ENCODE assay signal across 8 cellular contexts in genomic region chr9:114611516-114612271, GRCh38. TPM values are rescaled to one million over a fixed set of nuclear protein-coding genes. Genes with fewer than 3 reads are reported as not detected.
DNase-seq lines count a peak whose midpoint lies in the region; ATAC-seq and TF ChIP-seq lines count a peak whose summit lies in the region.

No MANE protein-coding gene starts in this region.

- POLR2A ChIA-PET in OCI-LY7 (lab: Charles Lee), result interaction anchor here (0.6 to 2.7 kb wide), 10 partner anchors 8 to 221 kb away, joined by 3 to 12 read pairs (median 4); partner anchors contain the start of gene ATP6V1G1

- DNase-seq in CD4-positive, CD25-positive, alpha-beta regulatory T cell, result peak in 1 of 3 donors; percentile 56
- DNase-seq in OCI-LY7 (ENCODE audit: low spot score) (peak; percentile 62), cardiac muscle cell (ENCODE audit: low read depth in 1 of 2, low spot score in 1 of 2) (peak; percentile 61 to 81), ovary (peak; percentile 77 to 89 (median 86)), NCI-H1048 (lab: John Stamatoyannopoulos, UW) (no peak)

- H3K79me2 ChIP-seq in OCI-LY7 (ENCODE audit: insufficient read depth, low read depth, low read length), result peaks cover 52% of the 10 kb centered on the region

- H3K4me3 Mint-ChIP-seq in CD4-positive, CD25-positive, alpha-beta regulatory T cell, result peak overlapping the region; percentile 92 to 98 (median 94)
- H3K4me3 Mint-ChIP-seq in activated naive CD8-positive, alpha-beta T cell, result peak overlapping the region; percentile 91

- CTCF ChIA-PET in OCI-LY7 (lab: Charles Lee; ENCODE audit: unreplicated experiment), result interaction anchor here (0.7 to 1.4 kb wide), 2 partner anchors 19 to 42 kb away, joined by 4 to 5 read pairs; no protein-coding TSS in a partner anchor

- H3K27ac ChIP-seq in CD4-positive, CD25-positive, alpha-beta regulatory T cell (ENCODE audit: insufficient read depth, low read length, poor library complexity, severe bottlenecking), result peak overlapping the region; percentile 73
- H3K27ac ChIP-seq in OCI-LY7 (ENCODE audit: low read depth, low read length, poor library complexity, severe bottlenecking) (peak overlapping the region; percentile 86), cardiac muscle cell (no peak overlapping the region), ovary (peak overlapping the region; percentile 90 to 96)

- H3K4me1 Mint-ChIP-seq in CD4-positive, CD25-positive, alpha-beta regulatory T cell, result peaks cover 21 to 60% (median 33%) of the 10 kb centered on the region in 4 donors
- H3K4me1 Mint-ChIP-seq in activated naive CD8-positive, alpha-beta T cell (ENCODE audit: low read depth), result peaks cover 54% of the 10 kb centered on the region

- no peaks in the 10 kb centered on the region for H3K9me3 Mint-ChIP-seq in CD4-positive, CD25-positive, alpha-beta regulatory T cell
- H3K9me3 Mint-ChIP-seq in activated naive CD8-positive, alpha-beta T cell (ENCODE audit: low read depth), result no peaks in the 10 kb centered on the region

- H3K27ac Mint-ChIP-seq in CD4-positive, CD25-positive, alpha-beta regulatory T cell, result peak overlapping the region; percentile 38 to 92 (median 85)
- peak overlapping the region; percentile 92 for H3K27ac Mint-ChIP-seq in activated naive CD8-positive, alpha-beta T cell

- peak overlapping the region; percentile 88 for H3K4me3 ChIP-seq in CD4-positive, CD25-positive, alpha-beta regulatory T cell (ENCODE audit: low read depth, low read length)
- peak overlapping the region; percentile 95 for H3K4me3 ChIP-seq in OCI-LY7 (ENCODE audit: low read depth, low read length, poor library complexity, severe bottlenecking)
- H3K4me3 ChIP-seq in cardiac muscle cell, result peak overlapping the region; percentile 34
- peak overlapping the region; percentile 77 for H3K4me3 ChIP-seq in ovary

- no peaks in the 10 kb centered on the region for H3K9me2 ChIP-seq in OCI-LY7 (ENCODE audit: insufficient read depth, low read length)

- H3K4me1 ChIP-seq in CD4-positive, CD25-positive, alpha-beta regulatory T cell (ENCODE audit: control insufficient read depth, insufficient read depth, low read length, poor library complexity, severe bottlenecking), result peaks cover 34% of the 10 kb centered on the region
- H3K4me1 ChIP-seq in OCI-LY7 (ENCODE audit: insufficient read depth, low read length, poor library complexity, severe bottlenecking), result peaks cover 72% of the 10 kb centered on the region
- H3K4me1 ChIP-seq in cardiac muscle cell (ENCODE audit: low read depth), result no peaks in the 10 kb centered on the region
- H3K4me1 ChIP-seq in ovary (ENCODE audit: insufficient read depth), result peaks cover 25% of the 10 kb centered on the region

- TF ChIP-seq POLR2A in GM19099 (IDR thresholded peaks at IDR 0.05; ENCODE audit: extremely low read depth, insufficient read length, low read depth) (peak; percentile 44), ovary (IDR thresholded peaks at IDR 0.05) (no peak)

- ATAC-seq in CD4-positive, CD25-positive, alpha-beta regulatory T cell (ENCODE audit: low read depth in 2 of 2), result peak; percentile 62
- peak; percentile 36 for ATAC-seq in HG03342 (IDR thresholded peaks at IDR 0.05; ENCODE audit: unreplicated experiment)

- BruUV-seq in OCI-LY7 (replicated peaks; lab: Mats Ljungman, UMichigan), result no TSS peak

- no peak for TF ChIP-seq EP300 in ovary (IDR thresholded peaks at IDR 0.05)

- intact Hi-C loops in OCI-LY7 (cut with micrococcal nuclease; ENCODE audit: unreplicated experiment) (loop anchor here (2.0 to 5.0 kb wide), 2 partner anchors 45 to 316 kb away; no protein-coding TSS in a partner anchor), ovary (cut with DNase I) (no loop called here)

- no peaks in the 10 kb centered on the region for H3K9me3 ChIP-seq in CD4-positive, CD25-positive, alpha-beta regulatory T cell (ENCODE audit: control insufficient read depth in 2 of 2, low read length in 2 of 2)
- H3K9me3 ChIP-seq in OCI-LY7 (ENCODE audit: low read length) (no peaks in the 10 kb centered on the region), cardiac muscle cell (ENCODE audit: low read depth) (no peaks in the 10 kb centered on the region), ovary (no peaks in the 10 kb centered on the region)

- H2AFZ ChIP-seq in OCI-LY7 (ENCODE audit: low read length), result peak overlapping the region; percentile 70; the same call in 1 of the 2 replicates

- no peaks in the 10 kb centered on the region for H3K36me3 ChIP-seq in CD4-positive, CD25-positive, alpha-beta regulatory T cell (ENCODE audit: control insufficient read depth, insufficient read depth, low read length)
- H3K36me3 ChIP-seq in OCI-LY7 (ENCODE audit: insufficient read depth, low read length) (peaks cover 14% of the 10 kb centered on the region), cardiac muscle cell (no peaks in the 10 kb centered on the region), ovary (no peaks in the 10 kb centered on the region)

- H3K36me3 Mint-ChIP-seq in CD4-positive, CD25-positive, alpha-beta regulatory T cell, result peaks cover 6% of the 10 kb centered on the region
- H3K36me3 Mint-ChIP-seq in activated naive CD8-positive, alpha-beta T cell, result peaks cover 3% of the 10 kb centered on the region

- TF ChIP-seq CTCF in OCI-LY7 (conservative IDR thresholded peaks at IDR 0.05; ENCODE audit: low read length), result no peak
- TF ChIP-seq CTCF in cardiac muscle cell (IDR thresholded peaks at IDR 0.05; ENCODE audit: low read depth, low read length), result no peak
- no peak for TF ChIP-seq CTCF in ovary (IDR thresholded peaks at IDR 0.05)

- H3K27me3 ChIP-seq in CD4-positive, CD25-positive, alpha-beta regulatory T cell (ENCODE audit: control insufficient read depth, insufficient read depth, low read length), result no peaks in the 10 kb centered on the region
- H3K27me3 ChIP-seq in cardiac muscle cell (no peaks in the 10 kb centered on the region), ovary (no peaks in the 10 kb centered on the region)

- WGBS in ovary, 3 donors, result 1% methylated on average over 36 to 55 of the region's 58 CpGs

- H3K4me2 ChIP-seq in OCI-LY7 (ENCODE audit: low read length), result peak overlapping the region; percentile 89

- no peaks in the 10 kb centered on the region for H3K27me3 Mint-ChIP-seq in CD4-positive, CD25-positive, alpha-beta regulatory T cell
- no peaks in the 10 kb centered on the region for H3K27me3 Mint-ChIP-seq in activated naive CD8-positive, alpha-beta T cell

- no peaks in the 10 kb centered on the region for H4K20me1 ChIP-seq in OCI-LY7 (ENCODE audit: insufficient read depth, low read length)

RNA-seq across cellular contexts. Expression of gene TMEM268, which starts 0.6 kb away (rescaled TPM):
- 10.7 TPM for total RNA-seq in CD4-positive, CD25-positive, alpha-beta regulatory T cell
- polyA plus RNA-seq in CD4-positive, CD25-positive, alpha-beta regulatory T cell, result 10 to 100 TPM in 1 of 4 donors, 1 to 10 TPM in 3; 6.5 to 10.1 (median 8.0) TPM
- total RNA-seq in OCI-LY7 (2014; rRNA removed; shearing (Covaris generic)), result 27.2 and 31.6 TPM in 2 replicates
- total RNA-seq in OCI-LY7 (2022) (68.0 and 71.2 TPM in 2 replicates), cardiac muscle cell (1.5 and 2.7 TPM in 2 replicates), ovary (10 to 100 TPM in 5 of 7 donors, 1 to 10 TPM in 2; 6.4 to 39.6 (median 16.0) TPM)
- polyA plus RNA-seq in cardiac muscle cell (0.99 and 3.2 TPM in 2 replicates), ovary (10 to 100 TPM in 1 of 2 donors, 1 to 10 TPM in 1; 8.2 to 22.5 TPM)

RNA-seq across cellular contexts. Expression of gene ATP6V1G1, which starts 24.1 kb away (rescaled TPM):
- 111 TPM for total RNA-seq in CD4-positive, CD25-positive, alpha-beta regulatory T cell
- 100 to 1,000 TPM; 313 to 357 (median 335) TPM for polyA plus RNA-seq in CD4-positive, CD25-positive, alpha-beta regulatory T cell
- total RNA-seq in OCI-LY7 (2014; rRNA removed; shearing (Covaris generic)), result 117 and 164 TPM in 2 replicates
- total RNA-seq in OCI-LY7 (2022) (99.0 and 105 TPM in 2 replicates), cardiac muscle cell (270 and 315 TPM in 2 replicates), ovary (100 to 1,000 TPM in 4 of 7 donors, 10 to 100 TPM in 3; 93.5 to 211 (median 106) TPM)
- polyA plus RNA-seq in cardiac muscle cell (258 and 280 TPM in 2 replicates), ovary (100 to 1,000 TPM; 139 to 159 TPM)

RNA-seq across cellular contexts. Expression of gene TEX53, which starts 45.9 kb away (rescaled TPM):
- not detected for total RNA-seq in CD4-positive, CD25-positive, alpha-beta regulatory T cell
- polyA plus RNA-seq in CD4-positive, CD25-positive, alpha-beta regulatory T cell, result not detected
- total RNA-seq in OCI-LY7 (2014; rRNA removed; shearing (Covaris generic)), result not detected in 2 replicates
- total RNA-seq in OCI-LY7 (2022), result not detected in 2 replicates
- total RNA-seq in cardiac muscle cell, result not detected in 2 replicates
- polyA plus RNA-seq in cardiac muscle cell, result not detected in 2 replicates
- total RNA-seq in ovary, result not detected
- not detected for polyA plus RNA-seq in ovary

Comparison
In these comparisons a context has a peak if more than half of its experiments do, and no peak if none do; other contexts are left out.
1. H3K4me3 ChIP-seq: peak in every context shown above with its lines; median percentile 95 in OCI-LY7; 88 in CD4-positive, CD25-positive, alpha-beta regulatory T cell; 77 in ovary; 34 in cardiac muscle cell.